ENCODE assay signal across 12 cellular contexts in the genomic region with DNA sequence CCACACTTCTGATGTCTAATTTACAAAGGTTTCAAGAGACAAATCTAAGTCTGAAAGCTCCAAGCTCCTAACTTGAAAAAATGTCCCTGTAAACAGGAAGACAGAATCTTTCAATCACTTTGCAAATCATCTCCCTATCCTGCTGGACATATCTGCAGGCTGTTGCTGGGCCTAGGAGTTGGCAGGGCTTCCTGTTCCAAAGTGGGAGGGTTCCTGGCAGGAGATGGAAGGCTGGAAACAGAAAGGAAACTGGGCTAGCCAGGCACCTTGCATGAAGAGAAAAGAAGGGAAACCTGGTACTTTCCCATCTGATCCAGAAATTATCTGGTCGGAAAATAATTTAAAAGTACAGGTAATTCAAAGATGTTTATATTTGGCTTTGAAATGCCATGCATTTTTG.
DNase-seq lines count a peak whose midpoint lies in the region; ATAC-seq lines count a peak whose summit lies in the region.
"Had no signal": no experiment of that assay in that cellular context is flagged by ENCODE, and none has a peak within 500 bp of the region (broad histone marks: within the 10 kb centered on the region; RNA-seq: fewer than 3 reads in every experiment).

No MANE protein-coding gene starts in this region.

- H2AFZ ChIP-seq in Karpas-422 (ENCODE audit: low read length), result no peak overlapping the region

- H3K4me1 ChIP-seq in muscle layer of colon (ENCODE audit: insufficient read depth, low read length) (peaks cover 26% of the 10 kb centered on the region), Karpas-422 (ENCODE audit: low read length) (peaks cover 4% of the 10 kb centered on the region)

- no peaks in the 10 kb centered on the region for H3K9me2 ChIP-seq in Karpas-422 (replicated peaks; ENCODE audit: insufficient read depth, low read length)

- no peaks in the 10 kb centered on the region for H3K79me2 ChIP-seq in Karpas-422 (ENCODE audit: low read length)

- peak overlapping the region; percentile 86 for H3K27ac ChIP-seq in epithelial cell of prostate
- peak overlapping the region; percentile 96 for H3K27ac ChIP-seq in muscle layer of colon (ENCODE audit: low read depth, low read length)
- no peak overlapping the region for H3K27ac ChIP-seq in Karpas-422 (ENCODE audit: low read length)

- H3K4me3 ChIP-seq in muscle layer of colon (ENCODE audit: low read depth in 1 of 2, low read length in 2 of 2) (no peak overlapping the region), Karpas-422 (ENCODE audit: low read length) (no peak overlapping the region)
- H3K4me3 ChIP-seq: smooth muscle cell had no signal

- H3K27me3 ChIP-seq in muscle layer of colon (ENCODE audit: control insufficient read depth in 1 of 2, insufficient read depth in 2 of 2, low read length in 2 of 2), result no peaks in the 10 kb centered on the region
- no peaks in the 10 kb centered on the region for H3K27me3 ChIP-seq in Karpas-422 (ENCODE audit: low read length)

- H3K4me2 ChIP-seq in Karpas-422 (ENCODE audit: low read depth, low read length, poor library complexity, severe bottlenecking), result no peak overlapping the region
- H3K4me2 ChIP-seq: smooth muscle cell had no signal

- H3K9ac ChIP-seq in muscle layer of colon (ENCODE audit: low read length) (no peak overlapping the region), Karpas-422 (ENCODE audit: low read length) (no peak overlapping the region)

- no peaks in the 10 kb centered on the region for H3K36me3 ChIP-seq in muscle layer of colon (ENCODE audit: insufficient read depth, low read length)
- H3K36me3 ChIP-seq in Karpas-422 (ENCODE audit: insufficient read depth, low read length), result no peaks in the 10 kb centered on the region

- no peaks in the 10 kb centered on the region for H4K20me1 ChIP-seq in Karpas-422 (ENCODE audit: insufficient read depth, low read depth, low read length)

- H3K9me3 ChIP-seq in muscle layer of colon (ENCODE audit: low read length), result no peaks in the 10 kb centered on the region
- H3K9me3 ChIP-seq in Karpas-422 (ENCODE audit: low read length), result no peaks in the 10 kb centered on the region

- ATAC-seq in GM18867 (IDR thresholded peaks at IDR 0.05; ENCODE audit: unreplicated experiment) (no peak), HG02981 (IDR thresholded peaks at IDR 0.05; ENCODE audit: unreplicated experiment) (no peak)

- DNase-seq in AG08396 (ENCODE audit: low spot score) (peak; percentile 59), NCI-H446 (lab: John Stamatoyannopoulos, UW) (peak; percentile 11 to 72), epithelial cell of prostate (ENCODE audit: low read depth, low spot score) (no peak), Karpas-422 (no peak), ecto neural progenitor cell (ENCODE audit: low spot score) (no peak)
- DNase-seq: activated naive CD8-positive, alpha-beta T cell treated with anti-CD3 and anti-CD28 coated beads, Interleukin-2, amount 10 ng/mL, durations not matched to agents 7 days and 5 days; CD4-positive, alpha-beta T cell; NCI-H2029 treated with DMSO at 0.1 percent for 48 hours had no signal

Comparison
In these comparisons a context has a peak if more than half of its experiments do, and no peak if none do; other contexts are left out.
1. DNase-seq: peak in AG08396 (single experiment) and NCI-H446 (2 of 2); none in epithelial cell of prostate (single experiment), Karpas-422 (single experiment) and ecto neural progenitor cell (single experiment).